ENCODE assay signal across 23 cellular contexts in genomic region chr9:23693374-23693773, GRCh38.
"Had no signal": no experiment of that assay in that cellular context is flagged by ENCODE, and none has a peak within 500 bp of the region (broad histone marks: within the 10 kb centered on the region; RNA-seq: fewer than 3 reads in every experiment).

No MANE protein-coding gene starts in this region.

- H3K4me1 ChIP-seq: left ventricle myocardium inferior, right atrium auricular region, right lobe of liver, transverse colon, upper lobe of left lung, vagina had no signal

- H3K36me3 ChIP-seq: left ventricle myocardium inferior, ovary, right atrium auricular region, right lobe of liver, transverse colon, upper lobe of left lung, vagina had no signal

- ATAC-seq: mucosa of descending colon; naive thymus-derived CD4-positive, alpha-beta T cell; natural killer cell treated with Interleukin-12 subunit alpha and Interleukin-12 subunit beta and Interleukin-15 and Interleukin-18, amount 100 ng/mL, for 72 hours; right lobe of liver; stimulated activated memory B cell treated with anti-CD40 and anti-IgM and Interleukin-4, amounts not matched to agents 10 μg/mL and 1 μg/mL and 100 μg/mL, for 72 hours; stimulated activated naive CD8-positive, alpha-beta T cell treated with anti-CD3 and anti-CD28 coated beads, Interleukin-15, amount 100 ng/mL, for 72 hours had no signal

- DNase-seq: islet precursor cell; left ventricle myocardium inferior; mesendoderm; midbrain; mucosa of descending colon; naive thymus-derived CD4-positive, alpha-beta T cell; ovary; right lobe of liver; stimulated activated CD4-positive, alpha-beta T cell treated with anti-CD3 and anti-CD28 coated beads, Interleukin-1b, Interleukin-23, amount 100 ng/mL, for 48 hours; stimulated activated CD4-positive, alpha-beta T cell treated with anti-CD3 and anti-CD28 coated beads, Interleukin-2, amount 100 ng/mL, for 48 hours; stimulated activated CD4-positive, alpha-beta T cell treated with anti-CD3 and anti-CD28 coated beads, Interleukin-4, amount 100 ng/mL, for 4 hours; stimulated activated CD8-positive, alpha-beta memory T cell treated with anti-CD3 and anti-CD28 coated beads, Interleukin-4, amount 100 ng/mL, for 48 hours; stimulated activated naive CD4-positive, alpha-beta T cell treated with Interleukin-2 at 50 U/mL for 16 hours; stimulated activated naive CD8-positive, alpha-beta T cell treated with anti-CD3 and anti-CD28 coated beads, Interleukin-15, amount 100 ng/mL, for 72 hours; substantia nigra; transverse colon; upper lobe of left lung had no signal

- H3K9me3 ChIP-seq: left ventricle myocardium inferior, mucosa of descending colon, ovary, right atrium auricular region, right lobe of liver, transverse colon, upper lobe of left lung, vagina had no signal

- H3K4me2 ChIP-seq: smooth muscle cell had no signal

- H3K27me3 ChIP-seq: ovary, right atrium auricular region, right lobe of liver, transverse colon, upper lobe of left lung, vagina had no signal

- H3K4me3 ChIP-seq: left ventricle myocardium inferior, lung, mucosa of descending colon, ovary, right atrium auricular region, right lobe of liver, smooth muscle cell, transverse colon, upper lobe of left lung, vagina had no signal

- H3K27ac ChIP-seq: left ventricle myocardium inferior, ovary, right atrium auricular region, right lobe of liver, transverse colon, upper lobe of left lung, vagina had no signal
